In the genomic region with DNA sequence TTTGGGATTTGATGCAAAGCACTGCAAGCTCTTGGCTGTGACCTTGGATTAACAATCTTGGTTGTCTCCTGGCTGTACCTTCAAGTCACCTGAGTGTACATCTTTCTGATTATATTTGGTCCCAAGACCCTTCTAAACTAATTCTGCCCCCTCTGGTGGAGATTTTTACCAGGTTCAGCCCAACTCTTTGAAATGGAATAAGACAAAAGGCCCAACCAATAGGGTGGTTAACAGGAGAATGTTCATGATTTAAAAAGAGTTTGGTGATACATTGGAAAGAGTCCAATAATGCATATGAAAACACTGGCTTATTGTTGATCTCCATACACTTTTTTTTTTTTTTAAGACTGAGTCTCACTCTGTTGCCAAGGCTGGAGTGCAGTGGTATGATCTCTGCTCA, we compare ENCODE assay signal across 1 cellular context.
TF ChIP-seq lines count a peak whose summit lies in the region.

No MANE protein-coding gene starts in this region.

TF ChIP-seq in HepG2, 621 proteins besides CTCF, POLR2A, EP300 and RAD21 (continued from another document):
- TF ChIP-seq HDAC2 (CRISPR knock-in tag; IDR thresholded peaks at IDR 0.05) = no peak
- TF ChIP-seq, protein P1, sequence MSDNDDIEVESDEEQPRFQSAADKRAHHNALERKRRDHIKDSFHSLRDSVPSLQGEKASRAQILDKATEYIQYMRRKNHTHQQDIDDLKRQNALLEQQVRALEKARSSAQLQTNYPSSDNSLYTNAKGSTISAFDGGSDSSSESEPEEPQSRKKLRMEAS (IDR thresholded peaks at IDR 0.05) = no peak
- TF ChIP-seq, protein P2, sequence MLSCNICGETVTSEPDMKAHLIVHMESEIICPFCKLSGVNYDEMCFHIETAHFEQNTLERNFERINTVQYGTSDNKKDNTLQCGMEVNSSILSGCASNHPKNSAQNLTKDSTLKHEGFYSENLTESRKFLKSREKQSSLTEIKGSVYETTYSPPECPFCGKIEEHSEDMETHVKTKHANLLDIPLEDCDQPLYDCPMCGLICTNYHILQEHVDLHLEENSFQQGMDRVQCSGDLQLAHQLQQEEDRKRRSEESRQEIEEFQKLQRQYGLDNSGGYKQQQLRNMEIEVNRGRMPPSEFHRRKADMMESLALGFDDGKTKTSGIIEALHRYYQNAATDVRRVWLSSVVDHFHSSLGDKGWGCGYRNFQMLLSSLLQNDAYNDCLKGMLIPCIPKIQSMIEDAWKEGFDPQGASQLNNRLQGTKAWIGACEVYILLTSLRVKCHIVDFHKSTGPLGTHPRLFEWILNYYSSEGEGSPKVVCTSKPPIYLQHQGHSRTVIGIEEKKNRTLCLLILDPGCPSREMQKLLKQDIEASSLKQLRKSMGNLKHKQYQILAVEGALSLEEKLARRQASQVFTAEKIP (CRISPR knock-in tag; IDR thresholded peaks at IDR 0.05; ENCODE audit: borderline replicate concordance) = no peak
- no peak for TF ChIP-seq EZH2 (conservative IDR thresholded peaks at IDR 0.05; ENCODE audit: low read depth, low read length)
- TF ChIP-seq, protein P3, sequence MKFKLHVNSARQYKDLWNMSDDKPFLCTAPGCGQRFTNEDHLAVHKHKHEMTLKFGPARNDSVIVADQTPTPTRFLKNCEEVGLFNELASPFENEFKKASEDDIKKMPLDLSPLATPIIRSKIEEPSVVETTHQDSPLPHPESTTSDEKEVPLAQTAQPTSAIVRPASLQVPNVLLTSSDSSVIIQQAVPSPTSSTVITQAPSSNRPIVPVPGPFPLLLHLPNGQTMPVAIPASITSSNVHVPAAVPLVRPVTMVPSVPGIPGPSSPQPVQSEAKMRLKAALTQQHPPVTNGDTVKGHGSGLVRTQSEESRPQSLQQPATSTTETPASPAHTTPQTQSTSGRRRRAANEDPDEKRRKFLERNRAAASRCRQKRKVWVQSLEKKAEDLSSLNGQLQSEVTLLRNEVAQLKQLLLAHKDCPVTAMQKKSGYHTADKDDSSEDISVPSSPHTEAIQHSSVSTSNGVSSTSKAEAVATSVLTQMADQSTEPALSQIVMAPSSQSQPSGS (CRISPR knock-in tag; IDR thresholded peaks at IDR 0.05) = no peak
- no peak for TF ChIP-seq FIP1L1 (IDR thresholded peaks at IDR 0.05; ENCODE audit: borderline replicate concordance, insufficient read depth, low read depth, low read length)
- TF ChIP-seq, protein P4, sequence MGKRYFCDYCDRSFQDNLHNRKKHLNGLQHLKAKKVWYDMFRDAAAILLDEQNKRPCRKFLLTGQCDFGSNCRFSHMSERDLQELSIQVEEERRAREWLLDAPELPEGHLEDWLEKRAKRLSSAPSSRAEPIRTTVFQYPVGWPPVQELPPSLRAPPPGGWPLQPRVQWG (CRISPR knock-in tag; IDR thresholded peaks at IDR 0.05; ENCODE audit: borderline replicate concordance, low read depth) = no peak
- TF ChIP-seq U2AF2 (IDR thresholded peaks at IDR 0.05; ENCODE audit: low read depth, low read length) = no peak
- no peak for TF ChIP-seq ZNF619 (CRISPR knock-in tag; IDR thresholded peaks at IDR 0.05)
- TF ChIP-seq, protein P5, sequence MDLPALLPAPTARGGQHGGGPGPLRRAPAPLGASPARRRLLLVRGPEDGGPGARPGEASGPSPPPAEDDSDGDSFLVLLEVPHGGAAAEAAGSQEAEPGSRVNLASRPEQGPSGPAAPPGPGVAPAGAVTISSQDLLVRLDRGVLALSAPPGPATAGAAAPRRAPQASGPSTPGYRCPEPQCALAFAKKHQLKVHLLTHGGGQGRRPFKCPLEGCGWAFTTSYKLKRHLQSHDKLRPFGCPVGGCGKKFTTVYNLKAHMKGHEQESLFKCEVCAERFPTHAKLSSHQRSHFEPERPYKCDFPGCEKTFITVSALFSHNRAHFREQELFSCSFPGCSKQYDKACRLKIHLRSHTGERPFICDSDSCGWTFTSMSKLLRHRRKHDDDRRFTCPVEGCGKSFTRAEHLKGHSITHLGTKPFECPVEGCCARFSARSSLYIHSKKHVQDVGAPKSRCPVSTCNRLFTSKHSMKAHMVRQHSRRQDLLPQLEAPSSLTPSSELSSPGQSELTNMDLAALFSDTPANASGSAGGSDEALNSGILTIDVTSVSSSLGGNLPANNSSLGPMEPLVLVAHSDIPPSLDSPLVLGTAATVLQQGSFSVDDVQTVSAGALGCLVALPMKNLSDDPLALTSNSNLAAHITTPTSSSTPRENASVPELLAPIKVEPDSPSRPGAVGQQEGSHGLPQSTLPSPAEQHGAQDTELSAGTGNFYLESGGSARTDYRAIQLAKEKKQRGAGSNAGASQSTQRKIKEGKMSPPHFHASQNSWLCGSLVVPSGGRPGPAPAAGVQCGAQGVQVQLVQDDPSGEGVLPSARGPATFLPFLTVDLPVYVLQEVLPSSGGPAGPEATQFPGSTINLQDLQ (CRISPR knock-in tag; IDR thresholded peaks at IDR 0.05) = no peak
- no peak for TF ChIP-seq ZSCAN30 (CRISPR knock-in tag; IDR thresholded peaks at IDR 0.05)
- no peak for TF ChIP-seq ZNF652 (CRISPR knock-in tag; IDR thresholded peaks at IDR 0.05; ENCODE audit: borderline replicate concordance, low read depth)
- TF ChIP-seq IRF2 (CRISPR knock-in tag; IDR thresholded peaks at IDR 0.05) = no peak
- TF ChIP-seq SMARCC2 (IDR thresholded peaks at IDR 0.05) = no peak
